In the genomic region with DNA sequence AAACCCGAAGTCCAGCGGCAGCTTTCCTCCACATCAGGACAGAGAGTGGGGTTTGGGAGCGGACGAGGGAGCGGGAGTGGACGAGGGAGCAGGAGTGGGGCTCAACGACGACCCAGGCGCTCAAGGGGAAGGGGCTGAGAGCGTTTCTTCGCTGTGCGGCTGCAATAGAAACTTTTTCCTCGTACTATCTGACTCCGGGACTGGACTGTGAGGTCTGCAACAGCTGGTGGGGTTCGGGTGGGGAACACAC, we compare ENCODE assay signal across 10 cellular contexts. TPM values are rescaled to one million over a fixed set of nuclear protein-coding genes. Genes with fewer than 3 reads are reported as not detected.
DNase-seq lines count a peak whose midpoint lies in the region; ATAC-seq and TF ChIP-seq lines count a peak whose summit lies in the region.
"Had no signal": no experiment of that assay in that cellular context is flagged by ENCODE, and none has a peak within 500 bp of the region (broad histone marks: within the 10 kb centered on the region; RNA-seq: fewer than 3 reads in every experiment).

No MANE protein-coding gene starts in this region.

- peaks cover 26% of the 10 kb centered on the region for H3K4me1 Mint-ChIP-seq in CD8-positive, alpha-beta T cell (ENCODE audit: low read depth)
- H3K4me1 Mint-ChIP-seq in activated T-helper 17 cell treated with anti-CD3 and anti-CD28 coated beads, Interleukin-2, amount 50 U/mL, for 72 hours, result peaks cover 5% of the 10 kb centered on the region

- H3K79me2 ChIP-seq in hepatocyte (peaks cover 9% of the 10 kb centered on the region), parathyroid adenoma (no peaks in the 10 kb centered on the region)

- peak overlapping the region; percentile 84 for H2AFZ ChIP-seq in hepatocyte
- H2AFZ ChIP-seq in parathyroid adenoma, result peak overlapping the region; percentile 87

- no peaks in the 10 kb centered on the region for H3K9me3 Mint-ChIP-seq in CD8-positive, alpha-beta T cell
- H3K9me3 Mint-ChIP-seq in activated T-helper 17 cell treated with anti-CD3 and anti-CD28 coated beads, Interleukin-2, amount 50 U/mL, for 72 hours, result no peaks in the 10 kb centered on the region

- H3K4me1 ChIP-seq in CD8-positive, alpha-beta T cell (ENCODE audit: insufficient read depth, low read length), result peaks cover 14% of the 10 kb centered on the region
- H3K4me1 ChIP-seq in hepatocyte (ENCODE audit: insufficient read depth) (peaks cover 19% of the 10 kb centered on the region), parathyroid adenoma (no peaks in the 10 kb centered on the region)

- TF ChIP-seq CTCF in CD8-positive, alpha-beta T cell (IDR thresholded peaks at IDR 0.05), result no peak
- TF ChIP-seq CTCF in hepatocyte (IDR thresholded peaks at IDR 0.05; ENCODE audit: poor library complexity) (no peak), parathyroid adenoma (IDR thresholded peaks at IDR 0.05) (no peak)

- DNase-seq in CD8-positive, alpha-beta T cell, result no peak
- DNase-seq in hepatocyte (ENCODE audit: low spot score) (no peak), HPDE6-E6E7 (ENCODE audit: extremely low spot score) (no peak), erythroblast (lab: John Stamatoyannopoulos, UW) (no peak), DMS114 treated with DMSO at 0.1 percent for 48 hours (lab: John Stamatoyannopoulos, UW; ENCODE audit: unreplicated experiment) (no peak)
- DNase-seq in stimulated activated CD4-positive, alpha-beta T cell treated with anti-CD3 and anti-CD28 coated beads, Interleukin-15, amount 100 ng/mL, for 24 hours, result no peak

- POLR2A ChIA-PET in CD8-positive, alpha-beta T cell (lab: Charles Lee), result no interaction called here

- H3K4me2 ChIP-seq in hepatocyte (peak overlapping the region; percentile 99), parathyroid adenoma (ENCODE audit: low read length) (peak overlapping the region; percentile 95)

- H3K36me3 Mint-ChIP-seq in CD8-positive, alpha-beta T cell, result no peaks in the 10 kb centered on the region
- H3K36me3 Mint-ChIP-seq in activated T-helper 17 cell treated with anti-CD3 and anti-CD28 coated beads, Interleukin-2, amount 50 U/mL, for 72 hours (ENCODE audit: low read depth), result peaks cover 5% of the 10 kb centered on the region

- H3K9me3 ChIP-seq in CD8-positive, alpha-beta T cell (ENCODE audit: low read length), result no peaks in the 10 kb centered on the region
- H3K9me3 ChIP-seq in hepatocyte (ENCODE audit: low read depth), result no peaks in the 10 kb centered on the region
- no peaks in the 10 kb centered on the region for H3K9me3 ChIP-seq in parathyroid adenoma (ENCODE audit: control insufficient read depth, low read length)

- no peaks in the 10 kb centered on the region for H3K36me3 ChIP-seq in CD8-positive, alpha-beta T cell (ENCODE audit: insufficient read depth, low read length)
- no peaks in the 10 kb centered on the region for H3K36me3 ChIP-seq in hepatocyte (replicated peaks; ENCODE audit: insufficient read depth, low read depth)
- H3K36me3 ChIP-seq in parathyroid adenoma (ENCODE audit: control insufficient read depth, insufficient read depth, low read length), result no peaks in the 10 kb centered on the region

- H4K20me1 ChIP-seq in hepatocyte (ENCODE audit: insufficient read depth, poor library complexity, severe bottlenecking), result no peaks in the 10 kb centered on the region

- ATAC-seq in CD8-positive, alpha-beta T cell, result no peak
- no peak for ATAC-seq in activated T-helper 17 cell treated with anti-CD3 and anti-CD28 coated beads, Interleukin-2, amount 50 U/mL, for 72 hours (replicated peaks)

- no peak overlapping the region for H3K9ac ChIP-seq in parathyroid adenoma

- peaks cover 20% of the 10 kb centered on the region for H3K27me3 ChIP-seq in CD8-positive, alpha-beta T cell (ENCODE audit: insufficient read depth, low read length)
- peaks cover 6% of the 10 kb centered on the region for H3K27me3 ChIP-seq in hepatocyte
- H3K27me3 ChIP-seq in parathyroid adenoma (ENCODE audit: control insufficient read depth, insufficient read depth, low read length), result no peaks in the 10 kb centered on the region

- CTCF ChIA-PET in CD8-positive, alpha-beta T cell (lab: Charles Lee), result interaction anchor here (0.7 kb wide), 1 partner anchor 130 kb away, joined by 3 read pairs; no protein-coding TSS in a partner anchor

- no peak for TF ChIP-seq POLR2A in erythroblast (IDR thresholded peaks at IDR 0.05; ENCODE audit: low read length)

- H3K27ac ChIP-seq in CD8-positive, alpha-beta T cell (ENCODE audit: low read depth, low read length), result no peak overlapping the region
- peak overlapping the region; percentile 87 for H3K27ac ChIP-seq in hepatocyte
- H3K27ac ChIP-seq in parathyroid adenoma, result no peak overlapping the region

- H3K4me3 ChIP-seq in CD8-positive, alpha-beta T cell (ENCODE audit: low read depth, low read length), result no peak overlapping the region
- H3K4me3 ChIP-seq in hepatocyte, result peak overlapping the region; percentile 93
- H3K4me3 ChIP-seq in parathyroid adenoma (ENCODE audit: low read depth, low read length), result peak overlapping the region; percentile 75

- 6% methylated on average over 15 of the region's 15 CpGs for WGBS in hepatocyte (ENCODE audit: low lambda C conversion rate, missing lambda C conversion rate)

- peak overlapping the region; percentile 76 for H3K4me3 Mint-ChIP-seq in CD8-positive, alpha-beta T cell
- peak overlapping the region; percentile 73 for H3K4me3 Mint-ChIP-seq in activated T-helper 17 cell treated with anti-CD3 and anti-CD28 coated beads, Interleukin-2, amount 50 U/mL, for 72 hours

- H3K9me2 ChIP-seq in hepatocyte (replicated peaks; ENCODE audit: insufficient read depth), result no peaks in the 10 kb centered on the region

- H3K27me3 Mint-ChIP-seq in CD8-positive, alpha-beta T cell (ENCODE audit: low read depth), result peaks cover 58% of the 10 kb centered on the region
- peaks cover 51% of the 10 kb centered on the region for H3K27me3 Mint-ChIP-seq in activated T-helper 17 cell treated with anti-CD3 and anti-CD28 coated beads, Interleukin-2, amount 50 U/mL, for 72 hours

- intact Hi-C loops in CD8-positive, alpha-beta T cell (cut with DNase I, micrococcal nuclease), result no loop called here

- no peak overlapping the region for H3K27ac Mint-ChIP-seq in CD8-positive, alpha-beta T cell
- H3K27ac Mint-ChIP-seq in activated T-helper 17 cell treated with anti-CD3 and anti-CD28 coated beads, Interleukin-2, amount 50 U/mL, for 72 hours, result no peak overlapping the region

RNA-seq across cellular contexts. Expression of gene FAM20A, which starts 1.4 kb away (rescaled TPM):
- total RNA-seq in CD8-positive, alpha-beta T cell, result not detected
- not detected for total RNA-seq in activated T-helper 17 cell treated with anti-CD3 and anti-CD28 coated beads, Interleukin-2, amount 50 U/mL, for 72 hours
- total RNA-seq in hepatocyte, result 19.9 and 21.5 TPM in 2 replicates
- polyA plus RNA-seq in hepatocyte, result 39.7 and 41.1 TPM in 2 replicates
- total RNA-seq: LHCN-M2; T-helper 2 cell treated with Interferon-gamma antibody and Interleukin-4, amounts not matched to agents 100 ng/mL and 5 ng/mL, for 36 hours had no signal

Comparison
In these comparisons a context has a peak if more than half of its experiments do, and no peak if none do; other contexts are left out.
1. RNA of gene FAM20A, which starts 1.4 kb away (total RNA-seq): 19.9 to 21.5 TPM in hepatocyte; not detected in CD8-positive, alpha-beta T cell and not detected in activated T-helper 17 cell treated with anti-CD3 and anti-CD28 coated beads, Interleukin-2, amount 50 U/mL, for 72 hours; every median in the first group is over 10 times any median in the second.